Comparison of ENCODE assay signal across 21 cellular contexts in the genomic region with DNA sequence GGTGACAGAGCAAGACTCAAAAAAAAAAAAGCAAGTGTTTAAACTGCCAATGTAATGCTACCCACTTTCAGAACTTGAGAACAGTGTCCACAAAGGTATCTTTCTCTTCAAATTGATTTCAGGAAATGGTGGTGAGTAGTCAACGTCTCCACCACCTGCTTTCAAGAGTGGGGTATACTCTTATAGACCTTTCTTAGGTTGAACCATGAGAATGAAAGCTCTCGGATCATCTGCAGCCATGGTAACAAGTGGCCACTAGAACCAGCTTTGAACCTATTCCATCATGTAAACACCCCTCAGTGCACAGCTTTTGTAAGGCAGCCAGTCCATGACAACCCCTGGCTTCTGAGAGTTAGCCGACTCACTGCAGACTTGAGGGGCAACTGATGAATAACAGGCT.
"Had no signal": no experiment of that assay in that cellular context is flagged by ENCODE, and none has a peak within 500 bp of the region (broad histone marks: within the 10 kb centered on the region; RNA-seq: fewer than 3 reads in every experiment).

No MANE protein-coding gene starts in this region.

- DNase-seq: activated CD4-positive, alpha-beta memory T cell treated with anti-CD3 and anti-CD28 coated beads for 36 hours; activated CD4-positive, alpha-beta T cell treated with anti-CD3 and anti-CD28 coated beads for 36 hours; activated CD4-positive, alpha-beta T cell treated with anti-CD3 and anti-CD28 coated beads, Interleukin-2, amount 10 ng/mL, durations not matched to agents 7 days and 5 days; activated CD8-positive, alpha-beta memory T cell treated with anti-CD3 and anti-CD28 coated beads, Interleukin-2, amount 50 U/mL, for 4 hours; activated gamma-delta T cell treated with Interleukin-2 at 50 U/mL for 16 hours; activated naive CD4-positive, alpha-beta T cell treated with anti-CD3 and anti-CD28 coated beads for 36 hours; activated T-cell treated with anti-CD3 and anti-CD28 coated beads for 4 hours; activated T-cell treated with anti-CD3 and anti-CD28 coated beads, Interleukin-2, amount 50 U/mL, for 4 hours; adrenal gland; body of pancreas; NCI-H1092 treated with DMSO at 0.1 percent for 48 hours; NCI-H146; NCI-H187; NCI-H2081 treated with DMSO at 0.1 percent for 48 hours; NCI-H2171; NCI-H446; NCI-H524 treated with DMSO at 0.1 percent for 48 hours; SHP77; SJCRH30 had no signal

- ATAC-seq: activated CD4-positive, alpha-beta T cell treated with anti-CD3 and anti-CD28 coated beads for 36 hours; activated naive CD4-positive, alpha-beta T cell treated with anti-CD3 and anti-CD28 coated beads, Interleukin-2, amount 50 U/mL, for 72 hours; activated T-cell treated with anti-CD3 and anti-CD28 coated beads, Interleukin-2, amount 50 U/mL, for 4 hours; body of pancreas; Panc1 had no signal
